Comparison of ENCODE assay signal across 1 cellular context in the genomic region with DNA sequence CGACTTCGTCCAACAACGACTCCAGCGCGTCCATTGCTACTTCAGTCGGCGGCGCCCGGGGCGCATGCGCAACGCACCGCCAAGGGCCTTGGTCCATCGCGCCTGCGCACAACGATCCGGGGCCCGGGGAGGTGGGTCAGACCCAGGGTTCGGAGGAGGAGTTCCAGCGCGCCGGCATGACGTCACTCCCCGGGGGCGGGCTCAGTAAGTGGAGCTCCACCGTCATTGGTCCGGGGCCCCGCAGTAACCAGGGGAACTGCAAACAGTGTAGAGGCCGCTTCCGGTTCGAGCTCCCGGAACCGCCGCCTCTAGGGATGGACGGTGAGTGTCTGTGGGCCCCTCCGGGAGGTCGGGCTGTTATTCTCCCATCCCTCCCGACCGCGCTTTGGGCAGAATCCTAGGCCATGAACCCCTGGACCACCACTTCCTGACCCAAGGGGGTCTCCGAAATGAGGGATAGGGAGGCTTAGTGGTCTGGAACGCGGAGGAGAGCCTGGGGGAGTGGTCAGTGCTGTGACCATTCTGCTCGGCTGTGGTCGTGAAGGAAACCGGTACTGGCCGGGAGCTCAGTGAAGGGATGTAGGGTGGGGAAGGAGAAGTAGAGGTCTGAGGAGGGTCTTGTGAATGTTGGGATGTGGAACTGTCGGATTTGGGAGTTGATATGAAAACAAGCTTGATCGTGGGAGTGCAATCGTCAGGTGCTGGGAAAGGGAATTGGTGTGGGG.
TF ChIP-seq lines count a peak whose summit lies in the region.

A gene with protein sequence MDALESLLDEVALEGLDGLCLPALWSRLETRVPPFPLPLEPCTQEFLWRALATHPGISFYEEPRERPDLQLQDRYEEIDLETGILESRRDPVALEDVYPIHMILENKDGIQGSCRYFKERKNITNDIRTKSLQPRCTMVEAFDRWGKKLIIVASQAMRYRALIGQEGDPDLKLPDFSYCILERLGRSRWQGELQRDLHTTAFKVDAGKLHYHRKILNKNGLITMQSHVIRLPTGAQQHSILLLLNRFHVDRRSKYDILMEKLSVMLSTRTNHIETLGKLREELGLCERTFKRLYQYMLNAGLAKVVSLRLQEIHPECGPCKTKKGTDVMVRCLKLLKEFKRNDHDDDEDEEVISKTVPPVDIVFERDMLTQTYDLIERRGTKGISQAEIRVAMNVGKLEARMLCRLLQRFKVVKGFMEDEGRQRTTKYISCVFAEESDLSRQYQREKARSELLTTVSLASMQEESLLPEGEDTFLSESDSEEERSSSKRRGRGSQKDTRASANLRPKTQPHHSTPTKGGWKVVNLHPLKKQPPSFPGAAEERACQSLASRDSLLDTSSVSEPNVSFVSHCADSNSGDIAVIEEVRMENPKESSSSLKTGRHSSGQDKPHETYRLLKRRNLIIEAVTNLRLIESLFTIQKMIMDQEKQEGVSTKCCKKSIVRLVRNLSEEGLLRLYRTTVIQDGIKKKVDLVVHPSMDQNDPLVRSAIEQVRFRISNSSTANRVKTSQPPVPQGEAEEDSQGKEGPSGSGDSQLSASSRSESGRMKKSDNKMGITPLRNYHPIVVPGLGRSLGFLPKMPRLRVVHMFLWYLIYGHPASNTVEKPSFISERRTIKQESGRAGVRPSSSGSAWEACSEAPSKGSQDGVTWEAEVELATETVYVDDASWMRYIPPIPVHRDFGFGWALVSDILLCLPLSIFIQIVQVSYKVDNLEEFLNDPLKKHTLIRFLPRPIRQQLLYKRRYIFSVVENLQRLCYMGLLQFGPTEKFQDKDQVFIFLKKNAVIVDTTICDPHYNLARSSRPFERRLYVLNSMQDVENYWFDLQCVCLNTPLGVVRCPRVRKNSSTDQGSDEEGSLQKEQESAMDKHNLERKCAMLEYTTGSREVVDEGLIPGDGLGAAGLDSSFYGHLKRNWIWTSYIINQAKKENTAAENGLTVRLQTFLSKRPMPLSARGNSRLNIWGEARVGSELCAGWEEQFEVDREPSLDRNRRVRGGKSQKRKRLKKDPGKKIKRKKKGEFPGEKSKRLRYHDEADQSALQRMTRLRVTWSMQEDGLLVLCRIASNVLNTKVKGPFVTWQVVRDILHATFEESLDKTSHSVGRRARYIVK (N-terminal part only) (minus strand): TSS at position 57 of the 725 bp plus-strand sequence. CDS start 23 bp downstream, at position 34.
TSS of gene KATNIP (plus strand) at position 288 of the 725 bp plus-strand sequence. CDS start at position 315, 27 bp downstream.

TF ChIP-seq in H1, 55 proteins besides CTCF, POLR2A, EP300 and RAD21 (continued from another document and continues in another):
- TF ChIP-seq E2F6 (IDR thresholded peaks at IDR 0.05) (no peak), TAF7 (optimal IDR thresholded peaks at IDR 0.05; ENCODE audit: borderline replicate concordance, low read depth, low read length) (no peak), KDM4A (IDR thresholded peaks at IDR 0.05; ENCODE audit: low read depth, low read length, severe bottlenecking) (peak; percentile 77), CEBPB (IDR thresholded peaks at IDR 0.05; ENCODE audit: low read depth, low read length) (no peak), EGR1 (IDR thresholded peaks at IDR 0.05; ENCODE audit: borderline replicate concordance, low read depth, low read length) (no peak), HDAC2 (IDR thresholded peaks at IDR 0.05; ENCODE audit: borderline replicate concordance in 1 of 2, low read depth in 2 of 2, low read length in 2 of 2) (peak in 1 of 2 experiments; percentile 54; a peak in 1 of 4 replicates), CBX8 (IDR thresholded peaks at IDR 0.05; ENCODE audit: borderline replicate concordance, low read depth, low read length) (no peak), GTF2F1 (IDR thresholded peaks at IDR 0.05; ENCODE audit: borderline replicate concordance, low read depth, low read length) (no peak), SP2 (IDR thresholded peaks at IDR 0.05; ENCODE audit: low read length) (peak; percentile 34; the same call in 1 of the 2 replicates), CTBP2 (IDR thresholded peaks at IDR 0.05; ENCODE audit: borderline replicate concordance, insufficient read depth, insufficient read length, low read length) (no peak), SP4 (IDR thresholded peaks at IDR 0.05; ENCODE audit: low read length) (peak; percentile 23; the same call in 1 of the 2 replicates), KDM1A (IDR thresholded peaks at IDR 0.05; ENCODE audit: borderline replicate concordance, low read length) (no peak), TBP (IDR thresholded peaks at IDR 0.05; ENCODE audit: low read depth, low read length) (peak; percentile 68), NANOG (IDR thresholded peaks at IDR 0.05; ENCODE audit: insufficient read depth, low read depth, low read length, poor library complexity, severe bottlenecking) (no peak), POLR2AphosphoS5 (IDR thresholded peaks at IDR 0.05; ENCODE audit: low read depth, low read length) (peak; percentile 86), SIRT6 (IDR thresholded peaks at IDR 0.05; ENCODE audit: low read length) (no peak), CHD2 (IDR thresholded peaks at IDR 0.05; ENCODE audit: low read length) (peak; percentile 31; the same call in 1 of the 2 replicates), SUZ12 (IDR thresholded peaks at IDR 0.05; ENCODE audit: low read length) (no peak), KDM5A (IDR thresholded peaks at IDR 0.05; ENCODE audit: low read length) (no peak; the same call in 1 of the 2 replicates), SAP30 (IDR thresholded peaks at IDR 0.05; ENCODE audit: insufficient read depth, insufficient replicate concordance, low read length) (no peak), CBX5 (IDR thresholded peaks at IDR 0.05; ENCODE audit: low read depth, low read length) (no peak), BACH1 (IDR thresholded peaks at IDR 0.05; ENCODE audit: low read length) (no peak), HDAC6 (IDR thresholded peaks at IDR 0.05; ENCODE audit: low read depth, low read length) (no peak), JUN (IDR thresholded peaks at IDR 0.05; ENCODE audit: low read depth, low read length) (peak; percentile 70; the same call in 1 of the 2 replicates), FOSL1 (IDR thresholded peaks at IDR 0.05; ENCODE audit: insufficient read depth, low read depth, low read length) (no peak), BRCA1 (IDR thresholded peaks at IDR 0.05; ENCODE audit: low read depth, low read length) (no peak), RBBP5 (IDR thresholded peaks at IDR 0.05; ENCODE audit: borderline replicate concordance, low read depth, low read length) (no peak; the same call in 1 of the 2 replicates), BCL11A (IDR thresholded peaks at IDR 0.05; ENCODE audit: low read depth in 2 of 2, low read length in 2 of 2) (no peak), ATF3 (IDR thresholded peaks at IDR 0.05; ENCODE audit: insufficient read depth, low read depth, low read length) (no peak), TAF1 (IDR thresholded peaks at IDR 0.05; ENCODE audit: low read depth, low read length) (peak; percentile 86), RFX5 (IDR thresholded peaks at IDR 0.05; ENCODE audit: borderline replicate concordance, low read depth, low read length) (no peak), EZH2 (IDR thresholded peaks at IDR 0.05; ENCODE audit: low read depth, low read length, severe bottlenecking) (no peak), CREB1 (IDR thresholded peaks at IDR 0.05) (peak; percentile 90), YY1 (IDR thresholded peaks at IDR 0.05; ENCODE audit: low read depth, low read length) (peak; percentile 88), SP1 (IDR thresholded peaks at IDR 0.05; ENCODE audit: low read depth, low read length) (peak; percentile 75; the same call in 1 of the 2 replicates), MAFK (IDR thresholded peaks at IDR 0.05; ENCODE audit: low read depth, low read length) (no peak), POU5F1 (IDR thresholded peaks at IDR 0.05; ENCODE audit: low read depth, low read length) (no peak), ZNF274 (IDR thresholded peaks at IDR 0.05; ENCODE audit: borderline replicate concordance, extremely low read depth, low read length) (no peak), CHD1 (IDR thresholded peaks at IDR 0.05; ENCODE audit: low read depth, low read length) (no peak), GABPA (IDR thresholded peaks at IDR 0.05; ENCODE audit: borderline replicate concordance, insufficient read depth, low read length) (peak; percentile 82; the same call in 1 of the 2 replicates)
- TF ChIP-seq, protein P1, sequence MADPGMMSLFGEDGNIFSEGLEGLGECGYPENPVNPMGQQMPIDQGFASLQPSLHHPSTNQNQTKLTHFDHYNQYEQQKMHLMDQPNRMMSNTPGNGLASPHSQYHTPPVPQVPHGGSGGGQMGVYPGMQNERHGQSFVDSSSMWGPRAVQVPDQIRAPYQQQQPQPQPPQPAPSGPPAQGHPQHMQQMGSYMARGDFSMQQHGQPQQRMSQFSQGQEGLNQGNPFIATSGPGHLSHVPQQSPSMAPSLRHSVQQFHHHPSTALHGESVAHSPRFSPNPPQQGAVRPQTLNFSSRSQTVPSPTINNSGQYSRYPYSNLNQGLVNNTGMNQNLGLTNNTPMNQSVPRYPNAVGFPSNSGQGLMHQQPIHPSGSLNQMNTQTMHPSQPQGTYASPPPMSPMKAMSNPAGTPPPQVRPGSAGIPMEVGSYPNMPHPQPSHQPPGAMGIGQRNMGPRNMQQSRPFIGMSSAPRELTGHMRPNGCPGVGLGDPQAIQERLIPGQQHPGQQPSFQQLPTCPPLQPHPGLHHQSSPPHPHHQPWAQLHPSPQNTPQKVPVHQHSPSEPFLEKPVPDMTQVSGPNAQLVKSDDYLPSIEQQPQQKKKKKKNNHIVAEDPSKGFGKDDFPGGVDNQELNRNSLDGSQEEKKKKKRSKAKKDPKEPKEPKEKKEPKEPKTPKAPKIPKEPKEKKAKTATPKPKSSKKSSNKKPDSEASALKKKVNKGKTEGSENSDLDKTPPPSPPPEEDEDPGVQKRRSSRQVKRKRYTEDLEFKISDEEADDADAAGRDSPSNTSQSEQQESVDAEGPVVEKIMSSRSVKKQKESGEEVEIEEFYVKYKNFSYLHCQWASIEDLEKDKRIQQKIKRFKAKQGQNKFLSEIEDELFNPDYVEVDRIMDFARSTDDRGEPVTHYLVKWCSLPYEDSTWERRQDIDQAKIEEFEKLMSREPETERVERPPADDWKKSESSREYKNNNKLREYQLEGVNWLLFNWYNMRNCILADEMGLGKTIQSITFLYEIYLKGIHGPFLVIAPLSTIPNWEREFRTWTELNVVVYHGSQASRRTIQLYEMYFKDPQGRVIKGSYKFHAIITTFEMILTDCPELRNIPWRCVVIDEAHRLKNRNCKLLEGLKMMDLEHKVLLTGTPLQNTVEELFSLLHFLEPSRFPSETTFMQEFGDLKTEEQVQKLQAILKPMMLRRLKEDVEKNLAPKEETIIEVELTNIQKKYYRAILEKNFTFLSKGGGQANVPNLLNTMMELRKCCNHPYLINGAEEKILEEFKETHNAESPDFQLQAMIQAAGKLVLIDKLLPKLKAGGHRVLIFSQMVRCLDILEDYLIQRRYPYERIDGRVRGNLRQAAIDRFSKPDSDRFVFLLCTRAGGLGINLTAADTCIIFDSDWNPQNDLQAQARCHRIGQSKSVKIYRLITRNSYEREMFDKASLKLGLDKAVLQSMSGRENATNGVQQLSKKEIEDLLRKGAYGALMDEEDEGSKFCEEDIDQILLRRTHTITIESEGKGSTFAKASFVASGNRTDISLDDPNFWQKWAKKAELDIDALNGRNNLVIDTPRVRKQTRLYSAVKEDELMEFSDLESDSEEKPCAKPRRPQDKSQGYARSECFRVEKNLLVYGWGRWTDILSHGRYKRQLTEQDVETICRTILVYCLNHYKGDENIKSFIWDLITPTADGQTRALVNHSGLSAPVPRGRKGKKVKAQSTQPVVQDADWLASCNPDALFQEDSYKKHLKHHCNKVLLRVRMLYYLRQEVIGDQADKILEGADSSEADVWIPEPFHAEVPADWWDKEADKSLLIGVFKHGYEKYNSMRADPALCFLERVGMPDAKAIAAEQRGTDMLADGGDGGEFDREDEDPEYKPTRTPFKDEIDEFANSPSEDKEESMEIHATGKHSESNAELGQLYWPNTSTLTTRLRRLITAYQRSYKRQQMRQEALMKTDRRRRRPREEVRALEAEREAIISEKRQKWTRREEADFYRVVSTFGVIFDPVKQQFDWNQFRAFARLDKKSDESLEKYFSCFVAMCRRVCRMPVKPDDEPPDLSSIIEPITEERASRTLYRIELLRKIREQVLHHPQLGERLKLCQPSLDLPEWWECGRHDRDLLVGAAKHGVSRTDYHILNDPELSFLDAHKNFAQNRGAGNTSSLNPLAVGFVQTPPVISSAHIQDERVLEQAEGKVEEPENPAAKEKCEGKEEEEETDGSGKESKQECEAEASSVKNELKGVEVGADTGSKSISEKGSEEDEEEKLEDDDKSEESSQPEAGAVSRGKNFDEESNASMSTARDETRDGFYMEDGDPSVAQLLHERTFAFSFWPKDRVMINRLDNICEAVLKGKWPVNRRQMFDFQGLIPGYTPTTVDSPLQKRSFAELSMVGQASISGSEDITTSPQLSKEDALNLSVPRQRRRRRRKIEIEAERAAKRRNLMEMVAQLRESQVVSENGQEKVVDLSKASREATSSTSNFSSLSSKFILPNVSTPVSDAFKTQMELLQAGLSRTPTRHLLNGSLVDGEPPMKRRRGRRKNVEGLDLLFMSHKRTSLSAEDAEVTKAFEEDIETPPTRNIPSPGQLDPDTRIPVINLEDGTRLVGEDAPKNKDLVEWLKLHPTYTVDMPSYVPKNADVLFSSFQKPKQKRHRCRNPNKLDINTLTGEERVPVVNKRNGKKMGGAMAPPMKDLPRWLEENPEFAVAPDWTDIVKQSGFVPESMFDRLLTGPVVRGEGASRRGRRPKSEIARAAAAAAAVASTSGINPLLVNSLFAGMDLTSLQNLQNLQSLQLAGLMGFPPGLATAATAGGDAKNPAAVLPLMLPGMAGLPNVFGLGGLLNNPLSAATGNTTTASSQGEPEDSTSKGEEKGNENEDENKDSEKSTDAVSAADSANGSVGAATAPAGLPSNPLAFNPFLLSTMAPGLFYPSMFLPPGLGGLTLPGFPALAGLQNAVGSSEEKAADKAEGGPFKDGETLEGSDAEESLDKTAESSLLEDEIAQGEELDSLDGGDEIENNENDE (IDR thresholded peaks at IDR 0.05; ENCODE audit: insufficient replicate concordance, low read length): no peak
- TF ChIP-seq, protein P2, sequence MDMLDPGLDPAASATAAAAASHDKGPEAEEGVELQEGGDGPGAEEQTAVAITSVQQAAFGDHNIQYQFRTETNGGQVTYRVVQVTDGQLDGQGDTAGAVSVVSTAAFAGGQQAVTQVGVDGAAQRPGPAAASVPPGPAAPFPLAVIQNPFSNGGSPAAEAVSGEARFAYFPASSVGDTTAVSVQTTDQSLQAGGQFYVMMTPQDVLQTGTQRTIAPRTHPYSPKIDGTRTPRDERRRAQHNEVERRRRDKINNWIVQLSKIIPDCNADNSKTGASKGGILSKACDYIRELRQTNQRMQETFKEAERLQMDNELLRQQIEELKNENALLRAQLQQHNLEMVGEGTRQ (IDR thresholded peaks at IDR 0.05; ENCODE audit: low read length): no peak
